In the genomic region with DNA sequence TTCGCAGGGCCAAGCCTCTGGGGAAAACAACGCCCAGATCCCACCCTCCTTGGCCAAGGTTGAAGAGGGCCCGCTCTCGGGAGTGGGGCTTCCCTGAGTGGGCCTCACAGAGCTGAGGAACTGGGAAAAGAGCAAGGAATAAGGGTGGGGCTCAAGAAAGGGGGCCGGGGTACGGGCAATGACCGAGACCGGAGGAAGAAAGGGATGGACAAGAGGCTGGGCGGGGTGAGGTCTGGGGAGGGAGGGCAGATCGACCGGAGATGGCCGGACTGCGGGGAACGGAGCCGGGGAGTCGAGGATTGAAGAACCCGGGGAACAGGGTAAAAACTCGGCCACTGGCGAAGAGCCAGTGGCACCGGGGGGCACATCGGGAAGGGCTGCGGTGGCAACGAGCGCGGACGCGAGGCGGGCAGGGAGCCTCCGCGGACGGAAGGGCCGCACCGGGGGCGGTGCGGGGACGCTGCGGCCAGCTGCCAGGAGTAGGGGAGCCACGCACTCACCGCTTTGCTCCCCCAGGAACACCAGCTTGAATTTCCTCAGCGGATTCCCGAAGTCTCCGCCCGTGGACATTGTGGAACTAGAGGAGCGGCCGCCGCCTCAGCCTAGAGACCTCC, we compare ENCODE assay signal across 1 cellular context.
TF ChIP-seq lines count a peak whose summit lies in the region.

No MANE protein-coding gene starts in this region.

TF ChIP-seq in HCT116, 20 proteins besides CTCF, POLR2A, EP300 and RAD21 (continued from another document):
- TF ChIP-seq REST (IDR thresholded peaks at IDR 0.05; ENCODE audit: low read depth) = no peak
- TF ChIP-seq, protein P1, sequence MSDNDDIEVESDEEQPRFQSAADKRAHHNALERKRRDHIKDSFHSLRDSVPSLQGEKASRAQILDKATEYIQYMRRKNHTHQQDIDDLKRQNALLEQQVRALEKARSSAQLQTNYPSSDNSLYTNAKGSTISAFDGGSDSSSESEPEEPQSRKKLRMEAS (IDR thresholded peaks at IDR 0.05) = no peak
TF ChIP-seq in HCT116: peak in this region for 2.
